9 cellular contexts compared by ENCODE assay signal in the genomic region with DNA sequence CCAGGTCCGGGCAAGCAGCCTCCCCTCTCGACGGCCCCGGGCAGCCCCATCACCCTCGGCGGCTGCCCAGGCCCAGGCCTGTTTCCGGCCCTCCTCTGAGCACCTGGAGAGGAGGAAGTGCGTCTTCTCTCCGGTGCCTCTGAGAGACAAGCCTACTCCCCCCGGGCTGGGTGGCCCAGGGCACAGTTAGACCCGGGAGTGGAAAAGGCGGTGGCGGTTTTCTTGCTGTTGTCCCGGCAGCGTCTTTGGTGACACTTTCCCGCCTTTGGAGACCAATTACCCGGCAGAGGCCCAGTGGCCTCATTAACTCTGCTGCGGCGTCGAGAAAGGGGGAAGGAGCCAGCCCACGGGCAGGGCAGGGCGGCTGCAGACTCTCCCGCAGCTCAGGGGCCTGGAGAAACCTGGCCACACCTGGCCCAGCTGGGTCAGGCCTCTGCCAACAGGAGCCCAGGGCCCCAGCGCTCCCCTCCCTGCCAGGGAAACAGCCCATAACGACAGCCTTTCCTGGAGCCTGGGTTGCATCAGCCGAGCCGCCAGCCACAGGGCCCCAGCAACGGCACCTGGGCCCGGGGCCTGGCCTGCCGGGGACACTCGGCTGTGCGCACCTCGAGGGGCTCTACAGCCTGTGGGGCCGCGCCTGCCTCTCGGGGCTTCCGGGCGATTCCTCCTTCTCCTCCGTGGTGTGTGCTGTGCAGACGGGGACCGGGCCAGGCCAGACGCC. TPM values are rescaled to one million over a fixed set of nuclear protein-coding genes. Genes with fewer than 3 reads are reported as not detected.
DNase-seq lines count a peak whose midpoint lies in the region; ATAC-seq and TF ChIP-seq lines count a peak whose summit lies in the region.
"Had no signal": no experiment of that assay in that cellular context is flagged by ENCODE, and none has a peak within 500 bp of the region (broad histone marks: within the 10 kb centered on the region; RNA-seq: fewer than 3 reads in every experiment).

No MANE protein-coding gene starts in this region.

- H3K27ac ChIP-seq in heart right ventricle, result peak overlapping the region in 1 of 10 donors; percentile 56
- H3K27ac ChIP-seq: VCaP had no signal

- no peak for ATAC-seq in heart right ventricle

- H3K4me3 ChIP-seq in heart right ventricle, result no peak overlapping the region

- WGBS in heart right ventricle, 2 donors, result 57 to 68% methylated on average over 42 of the region's 42 CpGs

- intact Hi-C loops in heart right ventricle (cut with DNase I), result no loop called here

- peak; percentile 81 for DNase-seq in NCI-H748 (lab: John Stamatoyannopoulos, UW; ENCODE audit: unreplicated experiment)
- DNase-seq in NCI-H748 treated with DMSO at 0.1 percent for 48 hours (lab: John Stamatoyannopoulos, UW), result no peak
- DNase-seq in SW480 (ENCODE audit: low spot score), result peak; percentile 83
- peak; percentile 74 for DNase-seq in central memory CD4-positive, alpha-beta T cell
- peak; percentile 31 to 35 for DNase-seq in stimulated activated CD4-positive, alpha-beta T cell treated with anti-CD3 and anti-CD28 coated beads, Interleukin-1b, Interleukin-23, amount 100 ng/mL, for 4 hours (ENCODE audit: low read depth in 2 of 2)
- DNase-seq in heart right ventricle, result no peak
- DNase-seq in NCI-H2107 (lab: John Stamatoyannopoulos, UW), result no peak
- no peak for DNase-seq in HCEC 1CT

- H3K36me3 ChIP-seq in heart right ventricle, result no peaks in the 10 kb centered on the region

- no peak for TF ChIP-seq CTCF in heart right ventricle (IDR thresholded peaks at IDR 0.05)

- H3K9me3 ChIP-seq in heart right ventricle, result no peaks in the 10 kb centered on the region

- peaks cover 0 to 8% (median 0%) of the 10 kb centered on the region in 9 donors for H3K4me1 ChIP-seq in heart right ventricle

- H3K27me3 ChIP-seq in heart right ventricle, result peaks cover 0 to 43% (median 23%) of the 10 kb centered on the region in 7 donors

RNA-seq across cellular contexts. Expression of gene C1orf159, which starts 28.4 kb away (rescaled TPM):
- 1 to 10 TPM; 2.9 to 6.0 (median 3.5) TPM for total RNA-seq in heart right ventricle
- polyA plus RNA-seq in heart right ventricle, result 10 to 100 TPM in 1 of 2 donors, 1 to 10 TPM in 1; 7.1 to 14.0 TPM

RNA-seq across cellular contexts. Expression of gene TTLL10, which starts 29.4 kb away (rescaled TPM):
- under 1 TPM in 7 of 10 donors, not detected in 3; 0.11 to 0.53 (median 0.26) TPM for total RNA-seq in heart right ventricle
- polyA plus RNA-seq in heart right ventricle, result under 1 TPM; 0.09 to 0.29 TPM

Comparison
In these comparisons a context has a peak if more than half of its experiments do, and no peak if none do; other contexts are left out.
1. DNase-seq: peak in NCI-H748 (single experiment), SW480 (single experiment), central memory CD4-positive, alpha-beta T cell (single experiment) and stimulated activated CD4-positive, alpha-beta T cell treated with anti-CD3 and anti-CD28 coated beads, Interleukin-1b, Interleukin-23, amount 100 ng/mL, for 4 hours (2 of 2); none in NCI-H748 treated with DMSO at 0.1 percent for 48 hours (single experiment), heart right ventricle (0 of 2), NCI-H2107 (single experiment) and HCEC 1CT (single experiment).